ENCODE assay signal across 8 cellular contexts in the genomic region with DNA sequence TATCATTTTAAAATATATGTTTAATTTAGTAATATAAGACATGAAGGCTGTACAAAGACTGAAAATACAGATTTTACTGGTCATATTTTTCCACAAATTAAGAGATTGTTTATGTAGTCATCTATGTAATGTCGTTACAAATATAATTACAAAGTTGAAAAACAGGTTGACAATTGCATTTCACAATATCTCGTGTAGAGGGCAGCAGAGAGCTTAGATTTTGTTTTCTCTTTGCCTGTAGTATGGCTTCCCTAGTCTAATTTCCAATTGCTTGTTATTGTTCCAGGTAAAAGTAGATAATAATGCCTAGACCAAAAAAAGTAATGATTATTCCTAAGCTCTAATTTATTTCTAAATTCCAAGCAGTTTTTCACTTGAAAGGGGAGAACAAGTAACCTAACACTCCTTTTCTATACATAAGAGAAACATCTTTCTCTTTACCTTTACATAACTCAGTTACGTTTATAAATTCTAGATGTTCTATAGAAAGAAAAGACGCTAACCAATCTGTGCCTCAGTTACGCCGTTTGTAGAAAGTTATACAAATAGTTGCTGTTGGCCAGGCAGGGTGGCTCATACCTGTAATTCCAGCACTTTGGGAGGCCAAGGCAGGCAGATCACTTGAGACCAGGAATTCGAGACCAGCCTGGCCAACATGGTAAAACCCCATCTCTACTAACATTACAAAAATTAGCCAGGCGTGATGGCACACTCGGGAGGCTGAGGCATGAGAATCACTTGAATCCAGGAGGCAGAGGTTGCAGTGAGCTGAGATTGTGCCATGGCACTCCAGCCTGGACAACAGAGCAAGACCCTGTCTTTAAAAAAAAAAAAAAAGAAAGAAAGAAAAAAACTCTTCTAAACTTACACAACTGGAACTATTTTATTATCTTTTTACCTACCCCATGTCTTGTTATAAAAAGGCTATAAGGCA. TPM values are rescaled to one million over a fixed set of nuclear protein-coding genes. Genes with fewer than 3 reads are reported as not detected.
DNase-seq lines count a peak whose midpoint lies in the region; ATAC-seq and TF ChIP-seq lines count a peak whose summit lies in the region.

No MANE protein-coding gene starts in this region.

- no peak overlapping the region for H2AK5ac ChIP-seq in H9 (ENCODE audit: insufficient read length, low read length)
- H2AK5ac ChIP-seq in mesendoderm (ENCODE audit: low read length) = no peak overlapping the region

- H2BK5ac ChIP-seq in H9 (ENCODE audit: insufficient read length, low read length) = no peak overlapping the region
- H2BK5ac ChIP-seq in mesendoderm (ENCODE audit: low read length) = no peak overlapping the region

- H3K79me1 ChIP-seq in H9 (ENCODE audit: insufficient read depth, low read depth, low read length, poor library complexity, severe bottlenecking) (no peaks in the 10 kb centered on the region), mesendoderm (ENCODE audit: low read length) (peaks cover 4% of the 10 kb centered on the region)

- no peak overlapping the region for H2BK12ac ChIP-seq in H9 (ENCODE audit: insufficient read length, low read depth, low read length)

- no peak overlapping the region for H3K4me2 ChIP-seq in H9 (ENCODE audit: insufficient read depth, insufficient read length, low read length)
- H3K4me2 ChIP-seq in mesendoderm (ENCODE audit: low read length) = no peak overlapping the region

- H3K23ac ChIP-seq in H9 (ENCODE audit: insufficient read length, low read depth, low read length) (no peak overlapping the region), mesendoderm (ENCODE audit: low read length) (no peak overlapping the region)

- no peak overlapping the region for H2BK120ac ChIP-seq in H9 (ENCODE audit: low read depth, low read length, poor library complexity, severe bottlenecking)
- H2BK120ac ChIP-seq in mesendoderm (ENCODE audit: low read depth, low read length) = no peak overlapping the region

- BruUV-seq in Calu3 (replicated peaks; lab: Mats Ljungman, UMichigan) = no TSS peak

- H3K27me3 ChIP-seq in H9 (ENCODE audit: insufficient read depth, low read length) = no peaks in the 10 kb centered on the region
- H3K27me3 ChIP-seq in mesendoderm (ENCODE audit: insufficient read depth, low read length, poor library complexity) = no peaks in the 10 kb centered on the region

- no CpG with 5 or more reads among the region's 9 CpGs for WGBS in H9 (ENCODE audit: extremely low coverage, insufficient read length, low lambda C conversion rate)
- no CpG with 5 or more reads among the region's 9 CpGs for WGBS in mesendoderm (ENCODE audit: extremely low coverage, insufficient coverage, low lambda C conversion rate)

- H3K27ac ChIP-seq in H9 (ENCODE audit: insufficient read length, low read depth, low read length) (no peak overlapping the region), mesendoderm (ENCODE audit: low read depth, low read length) (no peak overlapping the region)

- H3T11ph ChIP-seq in H9 (ENCODE audit: low read length) = no peak overlapping the region

- H3K9ac ChIP-seq in H9 (ENCODE audit: extremely low read depth, insufficient read length, low read length) (no peak overlapping the region), mesendoderm (ENCODE audit: low read length) (no peak overlapping the region)

- CTCF ChIA-PET in Calu3 (lab: Charles Lee) = interaction anchor here (0.6 to 1.6 kb wide), 10 partner anchors 8 to 627 kb away, joined by 3 to 18 read pairs (median 4); no protein-coding TSS in a partner anchor

- peaks cover 22% of the 10 kb centered on the region for H3K4me1 Mint-ChIP-seq in Calu3 (ENCODE audit: low read depth, unreplicated experiment)
- H3K4me1 Mint-ChIP-seq in H9 = peaks cover 15 to 16% of the 10 kb centered on the region in 2 experiments

- H3K4me1 ChIP-seq in H9 (ENCODE audit: insufficient read depth, low read length) (no peaks in the 10 kb centered on the region), mesendoderm (ENCODE audit: control insufficient read depth, low read depth, low read length) (no peaks in the 10 kb centered on the region)

- no peaks in the 10 kb centered on the region for H3K23me2 ChIP-seq in H9 (ENCODE audit: insufficient read length, low read depth, low read length, poor library complexity, severe bottlenecking)

- H3K4me3 Mint-ChIP-seq in Calu3 (ENCODE audit: low read depth, unreplicated experiment) = no peak overlapping the region
- H3K4me3 Mint-ChIP-seq in H9 = no peak overlapping the region

- no peak overlapping the region for H4K5ac ChIP-seq in H9 (ENCODE audit: insufficient read length, low read depth, low read length)
- H4K5ac ChIP-seq in mesendoderm (ENCODE audit: low read length) = no peak overlapping the region

- H3K56ac ChIP-seq in H9 (ENCODE audit: insufficient read length, low read depth, low read length) (no peak overlapping the region), mesendoderm (ENCODE audit: low read length) (no peak overlapping the region)

- H3K36me3 Mint-ChIP-seq in Calu3 (ENCODE audit: insufficient read depth, unreplicated experiment) (peaks cover 15% of the 10 kb centered on the region), H9 (ENCODE audit: insufficient read depth in 1 of 3, low read depth in 3 of 3) (peaks cover 0 to 2% (median 0%) of the 10 kb centered on the region in 3 experiments; a peak in 4 of 7 replicates)

- TF ChIP-seq CTCF in Calu3 (IDR thresholded peaks at IDR 0.05; ENCODE audit: unreplicated experiment) (no peak), H9 (conservative IDR thresholded peaks at IDR 0.05) (peak; percentile 86)

- no peak overlapping the region for H3K14ac ChIP-seq in H9 (ENCODE audit: insufficient read depth, low read length)

- H2BK20ac ChIP-seq in H9 (ENCODE audit: low read depth, low read length, poor library complexity, severe bottlenecking) = no peak overlapping the region

- no peaks in the 10 kb centered on the region for H3K9me3 Mint-ChIP-seq in Calu3 (ENCODE audit: low read depth, unreplicated experiment)
- no peaks in the 10 kb centered on the region for H3K9me3 Mint-ChIP-seq in H9

- no peak overlapping the region for H2AFZ ChIP-seq in H9 (ENCODE audit: low read length)

- H4K8ac ChIP-seq in H9 (replicated peaks; ENCODE audit: insufficient read length, low read depth, low read length) (no peak overlapping the region), mesendoderm (ENCODE audit: low read depth, low read length) (no peak overlapping the region)

- intact Hi-C loops in Calu3 (cut with micrococcal nuclease; ENCODE audit: unreplicated experiment) = loop anchor here (1.0 kb wide), 2 partner anchors 168 to 181 kb away; no protein-coding TSS in a partner anchor

- H3K4ac ChIP-seq in H9 (ENCODE audit: low read depth, low read length) = no peak overlapping the region
- H3K4ac ChIP-seq in mesendoderm (ENCODE audit: low read depth, low read length) = no peak overlapping the region

- H4K20me1 ChIP-seq in H9 (ENCODE audit: control insufficient read depth, insufficient read depth, insufficient read length) = no peaks in the 10 kb centered on the region

- ATAC-seq in GM21619 (IDR thresholded peaks at IDR 0.05; ENCODE audit: unreplicated experiment) = no peak
- no peak for ATAC-seq in HG03460 (IDR thresholded peaks at IDR 0.05; ENCODE audit: unreplicated experiment)

- no peak overlapping the region for H4K91ac ChIP-seq in H9 (ENCODE audit: insufficient read length, low read depth, low read length)

- H3K79me2 ChIP-seq in H9 (ENCODE audit: insufficient read depth, low read length) (no peaks in the 10 kb centered on the region; the same call in 1 of the 2 replicates), mesendoderm (ENCODE audit: control insufficient read depth, insufficient read depth, low read length) (no peaks in the 10 kb centered on the region)

- H3K9me3 ChIP-seq in H9 (ENCODE audit: control insufficient read depth, low read depth, low read length) = no peaks in the 10 kb centered on the region

- H3K4me3 ChIP-seq in mesendoderm (ENCODE audit: low read length) = no peak overlapping the region

- H3K36me3 ChIP-seq in mesendoderm (ENCODE audit: control insufficient read depth, insufficient read depth, low read length) = no peaks in the 10 kb centered on the region

- H3K18ac ChIP-seq in H9 (ENCODE audit: insufficient read length, low read depth, low read length) (no peak overlapping the region), mesendoderm (ENCODE audit: low read length) (no peak overlapping the region)

- peak; percentile 49 for DNase-seq in Calu3
- no peak for DNase-seq in H9
- peak; percentile 61 for DNase-seq in OCI-M2 (lab: John Stamatoyannopoulos, UW; ENCODE audit: unreplicated experiment)
- DNase-seq in cerebellum (ENCODE audit: low spot score) = peak; percentile 49
- peak; percentile 39 for DNase-seq in mesendoderm
- DNase-seq in NK-92 treated with Interleukin-12 subunit alpha and Interleukin-12 subunit beta, amount 100 ng/mL, for 24 hours (lab: John Stamatoyannopoulos, UW) = no peak

- H3K27ac Mint-ChIP-seq in Calu3 (ENCODE audit: unreplicated experiment) (no peak overlapping the region), H9 (no peak overlapping the region; a peak in 1 of 7 replicates)

- H2BK15ac ChIP-seq in H9 (ENCODE audit: low read depth, low read length) (no peak overlapping the region), mesendoderm (replicated peaks; ENCODE audit: low read depth) (no peak overlapping the region)

- H3K27me3 Mint-ChIP-seq in Calu3 (ENCODE audit: unreplicated experiment) (no peaks in the 10 kb centered on the region), H9 (ENCODE audit: low read depth) (no peaks in the 10 kb centered on the region)

RNA-seq across cellular contexts. Expression of gene NET1, which starts 30.0 kb away (rescaled TPM):
- total RNA-seq in Calu3 (2022) = 147 and 154 TPM in 2 replicates
- total RNA-seq in H9 (2021) = 50.6 and 57.5 TPM in 2 replicates
- 34.7 TPM for total RNA-seq in cerebellum
- 49.9 TPM for polyA plus RNA-seq in mesendoderm (2013, experiment 1 of 2)
- polyA plus RNA-seq in mesendoderm (2013, experiment 2 of 2) = 51.9 TPM

RNA-seq across cellular contexts. Expression of gene TUBAL3, which starts 37.7 kb away (rescaled TPM):
- total RNA-seq in Calu3 (2022) (not detected in 2 replicates), H9 (2021) (not detected in 2 replicates), cerebellum (0.27 TPM)
- 0.06 TPM for polyA plus RNA-seq in mesendoderm (2013, experiment 1 of 2)
- polyA plus RNA-seq in mesendoderm (2013, experiment 2 of 2) = 0.04 TPM

RNA-seq across cellular contexts. Expression of gene CALML5, which starts 57.0 kb away (rescaled TPM):
- not detected in 2 replicates for total RNA-seq in Calu3 (2022)
- total RNA-seq in H9 (2021) = not detected in 2 replicates
- not detected for total RNA-seq in cerebellum
- polyA plus RNA-seq in mesendoderm (2013, experiment 1 of 2) = not detected
- polyA plus RNA-seq in mesendoderm (2013, experiment 2 of 2) = not detected

Comparison
In these comparisons a context has a peak if more than half of its experiments do, and no peak if none do; other contexts are left out.
1. DNase-seq: peak in Calu3 (single experiment), OCI-M2 (single experiment), cerebellum (single experiment) and mesendoderm (single experiment); none in H9 (single experiment) and NK-92 treated with Interleukin-12 subunit alpha and Interleukin-12 subunit beta, amount 100 ng/mL, for 24 hours (single experiment).